15 cellular contexts compared by ENCODE assay signal in genomic region chr3:184718431-184718830, GRCh38. TPM values are rescaled to one million over a fixed set of nuclear protein-coding genes. Genes with fewer than 3 reads are reported as not detected.
DNase-seq lines count a peak whose midpoint lies in the region; ATAC-seq and TF ChIP-seq lines count a peak whose summit lies in the region.
"Had no signal": no experiment of that assay in that cellular context is flagged by ENCODE, and none has a peak within 500 bp of the region (broad histone marks: within the 10 kb centered on the region; RNA-seq: fewer than 3 reads in every experiment).

No MANE protein-coding gene starts in this region.

- no peak overlapping the region for H4K91ac ChIP-seq in neuronal stem cell (ENCODE audit: low read depth, low read length, poor library complexity)

- H3K4me3 ChIP-seq in BLaER1 treated with 17β-estradiol and CSF1 and Interleukin-3, amounts not matched to agents 10 nM and 100 nM, result no peak overlapping the region
- H3K4me3 ChIP-seq in GM23338, result no peak overlapping the region
- no peak overlapping the region for H3K4me3 ChIP-seq in hepatocyte
- H3K4me3 ChIP-seq in neuronal stem cell (ENCODE audit: low read length in 2 of 2), result no peak overlapping the region

- H3K23ac ChIP-seq in neuronal stem cell (ENCODE audit: low read depth, low read length, poor library complexity), result no peak overlapping the region

- no peak overlapping the region for H2BK15ac ChIP-seq in neuronal stem cell (ENCODE audit: low read length)

- ATAC-seq in GM23338, result peak; percentile 15; the same call in 2 of the 3 replicates
- no peak for ATAC-seq in HG02798 (IDR thresholded peaks at IDR 0.05; ENCODE audit: poor library complexity, unreplicated experiment)
- no peak for ATAC-seq in GM19035 (IDR thresholded peaks at IDR 0.05; ENCODE audit: unreplicated experiment)
- ATAC-seq: Panc1, Right ventricle myocardium inferior had no signal

- TF ChIP-seq CTCF in GM23338 (conservative IDR thresholded peaks at IDR 0.05; ENCODE audit: low read depth in 2 of 2) (no peak), hepatocyte (IDR thresholded peaks at IDR 0.05; ENCODE audit: poor library complexity) (no peak)

- no peak overlapping the region for H2BK120ac ChIP-seq in neuronal stem cell (ENCODE audit: low read depth, low read length)

- no peaks in the 10 kb centered on the region for H3K9me3 ChIP-seq in BLaER1 treated with 17β-estradiol and CSF1 and Interleukin-3, amounts not matched to agents 10 nM and 100 nM (replicated peaks in 1 of 11)
- H3K9me3 ChIP-seq in hepatocyte (ENCODE audit: low read depth) (no peaks in the 10 kb centered on the region), neuronal stem cell (replicated peaks in 1 of 2; ENCODE audit: control insufficient read depth in 2 of 2, insufficient read depth in 1 of 2, low read depth in 1 of 2, low read length in 2 of 2) (no peaks in the 10 kb centered on the region)
- H3K9me3 ChIP-seq: SK-N-SH had no signal

- H3K4ac ChIP-seq in neuronal stem cell (ENCODE audit: low read length), result no peak overlapping the region

- H3K9me2 ChIP-seq in GM23338 (ENCODE audit: insufficient read depth), result no peaks in the 10 kb centered on the region
- no peaks in the 10 kb centered on the region for H3K9me2 ChIP-seq in hepatocyte (replicated peaks; ENCODE audit: insufficient read depth)
- H3K9me2 ChIP-seq: SK-N-SH had no signal

- H3K36me3 Mint-ChIP-seq in GM23338 (ENCODE audit: low read depth), result no peaks in the 10 kb centered on the region

- H3K4me3 Mint-ChIP-seq in GM23338, result no peak overlapping the region

- H3K4me1 ChIP-seq in BLaER1 treated with 17β-estradiol and CSF1 and Interleukin-3, amounts not matched to agents 10 nM and 100 nM, result peaks cover 19 to 34% (median 26%) of the 10 kb centered on the region in 10 experiments
- peaks cover 24% of the 10 kb centered on the region for H3K4me1 ChIP-seq in GM23338 (ENCODE audit: insufficient read depth)
- peaks cover 38% of the 10 kb centered on the region for H3K4me1 ChIP-seq in hepatocyte (ENCODE audit: insufficient read depth)
- peaks cover 22 to 26% of the 10 kb centered on the region in 2 donors for H3K4me1 ChIP-seq in neuronal stem cell (ENCODE audit: control insufficient read depth in 2 of 2, insufficient read depth in 1 of 2, low read depth in 1 of 2, low read length in 2 of 2)

- no peak overlapping the region for H4K8ac ChIP-seq in neuronal stem cell (ENCODE audit: low read depth, low read length)

- H3K18ac ChIP-seq in neuronal stem cell (ENCODE audit: low read length), result no peak overlapping the region

- no peaks in the 10 kb centered on the region for H4K20me1 ChIP-seq in BLaER1 treated with 17β-estradiol and CSF1 and Interleukin-3, amounts not matched to agents 10 nM and 100 nM
- H4K20me1 ChIP-seq in GM23338 (replicated peaks; ENCODE audit: insufficient read depth), result no peaks in the 10 kb centered on the region
- no peaks in the 10 kb centered on the region for H4K20me1 ChIP-seq in hepatocyte (ENCODE audit: insufficient read depth, poor library complexity, severe bottlenecking)

- DNase-seq in GM23338 (ENCODE audit: low spot score) (peak; percentile 17), hepatocyte (ENCODE audit: low spot score) (no peak), neuronal stem cell (ENCODE audit: low spot score) (no peak), HuH-7 (ENCODE audit: low spot score) (no peak)
- DNase-seq: IMR-90, NCI-H1417 treated with DMSO at 0.1 percent for 48 hours, NCI-H2029, NCI-H2227 treated with DMSO at 0.1 percent for 48 hours, NCI-H526 treated with DMSO at 0.1 percent for 48 hours, SK-N-SH had no signal

- H3K79me2 ChIP-seq in GM23338 (replicated peaks; ENCODE audit: insufficient read depth) (no peaks in the 10 kb centered on the region), hepatocyte (no peaks in the 10 kb centered on the region)

- H3K27me3 ChIP-seq in BLaER1 treated with 17β-estradiol and CSF1 and Interleukin-3, amounts not matched to agents 10 nM and 100 nM, result 0 out of 22 replicates have a peak, but pooled peaks cover 0 to 6% (median 0%) of the 10 kb centered on the region in 11 experiments
- H3K27me3 ChIP-seq in GM23338 (ENCODE audit: insufficient read depth) (no peaks in the 10 kb centered on the region), hepatocyte (no peaks in the 10 kb centered on the region), neuronal stem cell (ENCODE audit: control insufficient read depth in 3 of 3, insufficient read depth in 3 of 3, low read depth in 1 of 3, low read length in 3 of 3) (no peaks in the 10 kb centered on the region)

- no peak overlapping the region for H3K27ac Mint-ChIP-seq in GM23338

- H3K36me3 ChIP-seq in BLaER1 treated with 17β-estradiol and CSF1 and Interleukin-3, amounts not matched to agents 10 nM and 100 nM, result no peaks in the 10 kb centered on the region
- H3K36me3 ChIP-seq in GM23338 (ENCODE audit: insufficient read depth), result no peaks in the 10 kb centered on the region
- no peaks in the 10 kb centered on the region for H3K36me3 ChIP-seq in hepatocyte (replicated peaks; ENCODE audit: insufficient read depth, low read depth)
- H3K36me3 ChIP-seq in neuronal stem cell (replicated peaks in 1 of 2; ENCODE audit: control insufficient read depth in 2 of 2, insufficient read depth in 2 of 2, low read length in 2 of 2), result no peaks in the 10 kb centered on the region

- no peak overlapping the region for H3K9ac ChIP-seq in BLaER1 treated with 17β-estradiol and CSF1 and Interleukin-3, amounts not matched to agents 10 nM and 100 nM
- H3K9ac ChIP-seq in neuronal stem cell (ENCODE audit: low read depth, low read length, poor library complexity), result no peak overlapping the region
- H3K9ac ChIP-seq: SK-N-SH had no signal

- H2AK5ac ChIP-seq in neuronal stem cell (ENCODE audit: low read depth, low read length), result no peak overlapping the region

- 75% methylated on average over 3 of the region's 3 CpGs for WGBS in hepatocyte (ENCODE audit: low lambda C conversion rate, missing lambda C conversion rate)
- no CpG with 5 or more reads among the region's 3 CpGs for WGBS in neuronal stem cell (ENCODE audit: extremely low coverage in 2 of 2, insufficient read length in 2 of 2, insufficient replicate concordance in 1 of 2), 2 donors

- no peak overlapping the region for H2AFZ ChIP-seq in GM23338
- H2AFZ ChIP-seq in hepatocyte, result no peak overlapping the region
- H2AFZ ChIP-seq in neuronal stem cell (ENCODE audit: low read length), result no peak overlapping the region

- H2BK12ac ChIP-seq in neuronal stem cell (ENCODE audit: low read length), result peak overlapping the region; percentile 3

- no peaks in the 10 kb centered on the region for H3K79me1 ChIP-seq in neuronal stem cell (ENCODE audit: low read depth, low read length)

- no peak overlapping the region for H3K27ac ChIP-seq in BLaER1 treated with 17β-estradiol and CSF1 and Interleukin-3, amounts not matched to agents 10 nM and 100 nM
- H3K27ac ChIP-seq in GM23338 (ENCODE audit: low read depth), result no peak overlapping the region
- H3K27ac ChIP-seq in hepatocyte, result peak overlapping the region; percentile 93
- H3K27ac ChIP-seq in neuronal stem cell (replicated peaks; ENCODE audit: low read length), result peak overlapping the region; percentile 99

- 0 out of 2 replicates have a peak, but pooled peaks cover 4% of the 10 kb centered on the region for H3F3A ChIP-seq in GM23338 (replicated peaks; ENCODE audit: low read depth)

- no peaks in the 10 kb centered on the region for H3K9me3 Mint-ChIP-seq in GM23338

- peak overlapping the region in 9 of 11 experiments; percentile 4 to 67 (median 54); a peak in 16 of 22 replicates for H3K4me2 ChIP-seq in BLaER1 treated with 17β-estradiol and CSF1 and Interleukin-3, amounts not matched to agents 10 nM and 100 nM
- no peak overlapping the region for H3K4me2 ChIP-seq in GM23338
- H3K4me2 ChIP-seq in hepatocyte, result no peak overlapping the region
- no peak overlapping the region for H3K4me2 ChIP-seq in neuronal stem cell (ENCODE audit: insufficient read depth, low read length, poor library complexity, severe bottlenecking)
- H3K4me2 ChIP-seq: SK-N-SH had no signal

- H2BK5ac ChIP-seq in neuronal stem cell (ENCODE audit: low read length), result no peak overlapping the region

- H3K27me3 Mint-ChIP-seq in GM23338 (ENCODE audit: insufficient read depth, low read depth, poor library complexity), result no peaks in the 10 kb centered on the region

- no peak overlapping the region for H3K14ac ChIP-seq in neuronal stem cell (ENCODE audit: low read length)

- H3K4me1 Mint-ChIP-seq in GM23338, result peaks cover 29% of the 10 kb centered on the region

RNA-seq across cellular contexts. Expression of gene MAGEF1, which starts 6.6 kb away (rescaled TPM):
- total RNA-seq in GM23338 (2014; rRNA removed; shearing (Covaris generic)), result 66.5 and 79.4 TPM in 2 replicates
- polyA plus RNA-seq in GM23338 (2016; fragmentation: Nextera tagmentation; extraction: Ambion mirVana) (86.6 and 88.7 TPM in 2 replicates), hepatocyte (74.4 and 74.9 TPM in 2 replicates)
- 57.6 and 66.5 TPM in 2 replicates for total RNA-seq in hepatocyte
- polyA plus RNA-seq in neuronal stem cell (2013, experiment 1 of 2), result 67.9 TPM
- polyA plus RNA-seq in neuronal stem cell (2013, experiment 2 of 2), result 67.5 TPM

Comparison
In these comparisons a context has a peak if more than half of its experiments do, and no peak if none do; other contexts are left out.
1. H3K27ac ChIP-seq: peak in hepatocyte (single experiment) and neuronal stem cell (single experiment); none in BLaER1 treated with 17β-estradiol and CSF1 and Interleukin-3, amounts not matched to agents 10 nM and 100 nM (0 of 11) and GM23338 (single experiment).
2. H3K4me2 ChIP-seq: peak in BLaER1 treated with 17β-estradiol and CSF1 and Interleukin-3, amounts not matched to agents 10 nM and 100 nM (9 of 11); none in GM23338 (single experiment), hepatocyte (single experiment) and neuronal stem cell (single experiment).